Comparison of ENCODE assay signal across 1 cellular context in genomic region chr11:108786281-108786990, GRCh38.
TF ChIP-seq lines count a peak whose summit lies in the region.

No MANE protein-coding gene starts in this region.

TF ChIP-seq in HCT116, 20 proteins besides CTCF, POLR2A, EP300 and RAD21:
- TF ChIP-seq YY1 (IDR thresholded peaks at IDR 0.05; ENCODE audit: extremely low read depth, insufficient replicate concordance, low read depth, low read length) (no peak), EZH2phosphoT487 (IDR thresholded peaks at IDR 0.05; ENCODE audit: borderline replicate concordance) (no peak), EGR1 (IDR thresholded peaks at IDR 0.05; ENCODE audit: low read depth) (no peak), REST (IDR thresholded peaks at IDR 0.05; ENCODE audit: low read depth) (no peak), MAX (IDR thresholded peaks at IDR 0.05) (no peak), TCF7L2 (IDR thresholded peaks at IDR 0.05; ENCODE audit: borderline replicate concordance, extremely low read depth, insufficient read depth, insufficient read length) (no peak), ELF1 (IDR thresholded peaks at IDR 0.05; ENCODE audit: borderline replicate concordance, low read depth) (no peak), SP1 (IDR thresholded peaks at IDR 0.05; ENCODE audit: low read depth) (no peak), SRF (IDR thresholded peaks at IDR 0.05; ENCODE audit: low read depth) (no peak), CEBPB (IDR thresholded peaks at IDR 0.05; ENCODE audit: low read depth) (no peak), CBX3 (IDR thresholded peaks at IDR 0.05; ENCODE audit: low read depth) (no peak), SIN3A (IDR thresholded peaks at IDR 0.05; ENCODE audit: low read depth) (no peak), EZH2 (IDR thresholded peaks at IDR 0.05) (no peak), FOSL1 (IDR thresholded peaks at IDR 0.05; ENCODE audit: low read depth) (no peak), POLR2AphosphoS5 (IDR thresholded peaks at IDR 0.05; ENCODE audit: low read depth, low read length) (no peak)
- TF ChIP-seq, protein P1, sequence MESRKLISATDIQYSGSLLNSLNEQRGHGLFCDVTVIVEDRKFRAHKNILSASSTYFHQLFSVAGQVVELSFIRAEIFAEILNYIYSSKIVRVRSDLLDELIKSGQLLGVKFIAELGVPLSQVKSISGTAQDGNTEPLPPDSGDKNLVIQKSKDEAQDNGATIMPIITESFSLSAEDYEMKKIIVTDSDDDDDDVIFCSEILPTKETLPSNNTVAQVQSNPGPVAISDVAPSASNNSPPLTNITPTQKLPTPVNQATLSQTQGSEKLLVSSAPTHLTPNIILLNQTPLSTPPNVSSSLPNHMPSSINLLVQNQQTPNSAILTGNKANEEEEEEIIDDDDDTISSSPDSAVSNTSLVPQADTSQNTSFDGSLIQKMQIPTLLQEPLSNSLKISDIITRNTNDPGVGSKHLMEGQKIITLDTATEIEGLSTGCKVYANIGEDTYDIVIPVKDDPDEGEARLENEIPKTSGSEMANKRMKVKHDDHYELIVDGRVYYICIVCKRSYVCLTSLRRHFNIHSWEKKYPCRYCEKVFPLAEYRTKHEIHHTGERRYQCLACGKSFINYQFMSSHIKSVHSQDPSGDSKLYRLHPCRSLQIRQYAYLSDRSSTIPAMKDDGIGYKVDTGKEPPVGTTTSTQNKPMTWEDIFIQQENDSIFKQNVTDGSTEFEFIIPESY (IDR thresholded peaks at IDR 0.05; ENCODE audit: extremely low read depth, insufficient replicate concordance, low read length): no peak
- TF ChIP-seq, protein P2, sequence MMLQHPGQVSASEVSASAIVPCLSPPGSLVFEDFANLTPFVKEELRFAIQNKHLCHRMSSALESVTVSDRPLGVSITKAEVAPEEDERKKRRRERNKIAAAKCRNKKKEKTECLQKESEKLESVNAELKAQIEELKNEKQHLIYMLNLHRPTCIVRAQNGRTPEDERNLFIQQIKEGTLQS (IDR thresholded peaks at IDR 0.05): no peak
TF ChIP-seq in HCT116: peak in this region for 0.
